29 cellular contexts compared by ENCODE assay signal in the genomic region with DNA sequence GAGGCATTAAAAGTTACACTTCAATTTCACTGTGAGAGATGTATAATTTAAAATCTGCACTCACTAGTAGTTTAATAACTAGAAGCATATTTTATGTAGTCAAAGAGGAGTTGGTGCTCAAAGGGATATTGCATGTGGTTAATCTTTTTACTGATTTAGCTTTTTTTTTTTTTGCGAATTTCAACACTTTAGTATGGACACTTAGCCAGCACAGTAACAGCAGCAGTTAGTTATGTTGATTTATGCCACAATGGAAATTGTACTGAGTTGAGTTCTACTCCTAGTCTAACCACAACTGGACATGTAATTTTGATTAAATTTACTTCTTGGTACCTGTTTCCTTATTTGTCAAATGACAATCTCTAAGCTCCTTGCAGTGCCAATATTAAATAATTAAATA.
"Had no signal": no experiment of that assay in that cellular context is flagged by ENCODE, and none has a peak within 500 bp of the region (broad histone marks: within the 10 kb centered on the region; RNA-seq: fewer than 3 reads in every experiment).

No MANE protein-coding gene starts in this region.

- H3K27ac ChIP-seq: left ventricle myocardium inferior, neural progenitor cell, neutrophil, ovary, right atrium auricular region, right lobe of liver, skin epidermis, stomach, suprapubic skin, upper lobe of right lung had no signal

- H3K9ac ChIP-seq: neural progenitor cell had no signal

- H3K4me3 ChIP-seq: left ventricle myocardium inferior, lung, neural progenitor cell, ovary, right atrium auricular region, right lobe of liver, skin epidermis, stomach, suprapubic skin, transverse colon, upper lobe of right lung had no signal

- H3K4me2 ChIP-seq: neural progenitor cell had no signal

- H3K9me3 ChIP-seq: left ventricle myocardium inferior, neutrophil, ovary, right atrium auricular region, right lobe of liver, stomach, suprapubic skin, transverse colon, upper lobe of right lung had no signal

- H3K36me3 Mint-ChIP-seq: immature natural killer cell; naive B cell; natural killer cell; neural progenitor cell; stimulated activated naive B cell treated with anti-CD40 and anti-IgM and Interleukin-4, amounts not matched to agents 10 μg/mL and 1 μg/mL and 100 μg/mL, for 72 hours had no signal

- DNase-seq: hypothalamus; immature natural killer cell; kidney; left colon; left ventricle myocardium inferior; mesendoderm; naive B cell; natural killer cell; nephron progenitor cell; occipital lobe; ovary; right lobe of liver; stimulated activated CD4-positive, alpha-beta T cell treated with anti-CD3 and anti-CD28 coated beads, Interleukin-12 subunit alpha, Interleukin-12 subunit beta, amount 100 ng/mL, for 4 hours; stimulated activated CD4-positive, alpha-beta T cell treated with anti-CD3 and anti-CD28 coated beads, Interleukin-15, amount 100 ng/mL, for 24 hours; stimulated activated CD4-positive, alpha-beta T cell treated with anti-CD3 and anti-CD28 coated beads, Interleukin-2, amount 100 ng/mL, for 24 hours; stimulated activated CD4-positive, alpha-beta T cell treated with anti-CD3 and anti-CD28 coated beads, Interleukin-4, amount 100 ng/mL, for 1 hour; stimulated activated naive B cell treated with anti-CD40 and anti-IgM and Interleukin-4, amounts not matched to agents 10 μg/mL and 1 μg/mL and 100 μg/mL, for 72 hours; stimulated activated naive CD8-positive, alpha-beta T cell treated with anti-CD3 and anti-CD28 coated beads, Interleukin-15, Interleukin-2, amounts not matched to agents 100 U/mL and 50 U/mL, for 24 hours; stomach; transverse colon; upper lobe of right lung had no signal

- H3K36me3 ChIP-seq: left ventricle myocardium inferior, neural progenitor cell, neutrophil, ovary, right atrium auricular region, right lobe of liver, stomach, suprapubic skin, transverse colon, upper lobe of right lung had no signal

- H2AFZ ChIP-seq: neural progenitor cell had no signal

- H3K4me1 Mint-ChIP-seq: immature natural killer cell; naive B cell; natural killer cell; nephron progenitor cell; stimulated activated naive B cell treated with anti-CD40 and anti-IgM and Interleukin-4, amounts not matched to agents 10 μg/mL and 1 μg/mL and 100 μg/mL, for 72 hours had no signal

- H3K27me3 ChIP-seq: neural progenitor cell, neutrophil, ovary, right atrium auricular region, right lobe of liver, stomach, suprapubic skin, transverse colon, upper lobe of right lung had no signal

- H3K4me1 ChIP-seq: left ventricle myocardium inferior, right atrium auricular region, right lobe of liver, upper lobe of right lung had no signal

- H3K9me3 Mint-ChIP-seq: mesothelial cell of epicardium; naive B cell; natural killer cell; nephron progenitor cell; neural progenitor cell; stimulated activated naive B cell treated with anti-CD40 and anti-IgM and Interleukin-4, amounts not matched to agents 10 μg/mL and 1 μg/mL and 100 μg/mL, for 72 hours had no signal

- H3K27ac Mint-ChIP-seq: immature natural killer cell; mesothelial cell of epicardium; naive B cell; natural killer cell; nephron progenitor cell; progenitor cell of endocrine pancreas; stimulated activated naive B cell treated with anti-CD40 and anti-IgM and Interleukin-4, amounts not matched to agents 10 μg/mL and 1 μg/mL and 100 μg/mL, for 72 hours had no signal

- H3K4me3 Mint-ChIP-seq: immature natural killer cell; mesothelial cell of epicardium; naive B cell; natural killer cell; nephron progenitor cell; neural progenitor cell; stimulated activated naive B cell treated with anti-CD40 and anti-IgM and Interleukin-4, amounts not matched to agents 10 μg/mL and 1 μg/mL and 100 μg/mL, for 72 hours had no signal

- H3K27me3 Mint-ChIP-seq: progenitor cell of endocrine pancreas had no signal
